Comparison of ENCODE assay signal across 1 cellular context in genomic region chr1:18955442-18956188, GRCh38.
TF ChIP-seq lines count a peak whose summit lies in the region.

No MANE protein-coding gene starts in this region.

TF ChIP-seq in HepG2, 621 proteins besides CTCF, POLR2A, EP300 and RAD21 (continued from another document and continues in another):
- TF ChIP-seq, protein P1, sequence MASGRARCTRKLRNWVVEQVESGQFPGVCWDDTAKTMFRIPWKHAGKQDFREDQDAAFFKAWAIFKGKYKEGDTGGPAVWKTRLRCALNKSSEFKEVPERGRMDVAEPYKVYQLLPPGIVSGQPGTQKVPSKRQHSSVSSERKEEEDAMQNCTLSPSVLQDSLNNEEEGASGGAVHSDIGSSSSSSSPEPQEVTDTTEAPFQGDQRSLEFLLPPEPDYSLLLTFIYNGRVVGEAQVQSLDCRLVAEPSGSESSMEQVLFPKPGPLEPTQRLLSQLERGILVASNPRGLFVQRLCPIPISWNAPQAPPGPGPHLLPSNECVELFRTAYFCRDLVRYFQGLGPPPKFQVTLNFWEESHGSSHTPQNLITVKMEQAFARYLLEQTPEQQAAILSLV (CRISPR knock-in tag; IDR thresholded peaks at IDR 0.05; ENCODE audit: borderline replicate concordance): no peak
- TF ChIP-seq ZNF264 (CRISPR knock-in tag; IDR thresholded peaks at IDR 0.05) (no peak), ZFY (CRISPR knock-in tag; IDR thresholded peaks at IDR 0.05) (peak; percentile 65), ZNF549 (CRISPR knock-in tag; IDR thresholded peaks at IDR 0.05) (no peak), ZNF546 (CRISPR knock-in tag; conservative IDR thresholded peaks at IDR 0.05) (no peak), ZNF136 (CRISPR knock-in tag; IDR thresholded peaks at IDR 0.05; ENCODE audit: low read depth) (no peak), SOX6 (IDR thresholded peaks at IDR 0.05) (no peak), SOX6 (CRISPR knock-in tag; IDR thresholded peaks at IDR 0.05) (no peak), BRCA1 (CRISPR knock-in tag; IDR thresholded peaks at IDR 0.05) (no peak), SP1 (IDR thresholded peaks at IDR 0.05) (no peak), SP1 (CRISPR knock-in tag; IDR thresholded peaks at IDR 0.05) (no peak), NFATC3 (CRISPR knock-in tag; IDR thresholded peaks at IDR 0.05) (no peak), ZNF350 (CRISPR knock-in tag; IDR thresholded peaks at IDR 0.05; ENCODE audit: borderline replicate concordance, low read depth) (no peak), CBX1 (IDR thresholded peaks at IDR 0.05; ENCODE audit: low read depth) (no peak), RBM22 (optimal IDR thresholded peaks at IDR 0.05; ENCODE audit: low read length) (no peak), POGK (CRISPR knock-in tag; conservative IDR thresholded peaks at IDR 0.05) (0 out of 2 replicates have a peak, but pooled peaks have one; percentile 10), SP140L (CRISPR knock-in tag; IDR thresholded peaks at IDR 0.05; ENCODE audit: borderline replicate concordance) (no peak), NFIC (IDR thresholded peaks at IDR 0.05; ENCODE audit: low read length) (no peak), MTA1 (CRISPR knock-in tag; IDR thresholded peaks at IDR 0.05; ENCODE audit: borderline replicate concordance) (peak; percentile 72; the same call in 1 of the 2 replicates), CENPBD1 (CRISPR knock-in tag; IDR thresholded peaks at IDR 0.05; ENCODE audit: borderline replicate concordance, low read depth) (no peak), ZNF503 (CRISPR knock-in tag; IDR thresholded peaks at IDR 0.05) (no peak), ZNF224 (CRISPR knock-in tag; IDR thresholded peaks at IDR 0.05) (no peak), THAP11 (CRISPR knock-in tag; IDR thresholded peaks at IDR 0.05) (0 out of 2 replicates have a peak, but pooled peaks have one; percentile 35), GTF3A (CRISPR knock-in tag; conservative IDR thresholded peaks at IDR 0.05) (no peak), CREBL2 (CRISPR knock-in tag; IDR thresholded peaks at IDR 0.05; ENCODE audit: borderline replicate concordance) (no peak), ZNF180 (CRISPR knock-in tag; IDR thresholded peaks at IDR 0.05; ENCODE audit: borderline replicate concordance, low read depth) (no peak), CSRNP1 (CRISPR knock-in tag; IDR thresholded peaks at IDR 0.05) (peak; percentile 70), ZNF558 (CRISPR knock-in tag; IDR thresholded peaks at IDR 0.05; ENCODE audit: borderline replicate concordance) (0 out of 2 replicates have a peak, but pooled peaks have one; percentile 27), ZSCAN9 (CRISPR knock-in tag; IDR thresholded peaks at IDR 0.05; ENCODE audit: borderline replicate concordance) (no peak), ZBTB46 (CRISPR knock-in tag; IDR thresholded peaks at IDR 0.05; ENCODE audit: borderline replicate concordance) (no peak), ELF4 (CRISPR knock-in tag; IDR thresholded peaks at IDR 0.05; ENCODE audit: borderline replicate concordance) (no peak)
- TF ChIP-seq, protein P2, sequence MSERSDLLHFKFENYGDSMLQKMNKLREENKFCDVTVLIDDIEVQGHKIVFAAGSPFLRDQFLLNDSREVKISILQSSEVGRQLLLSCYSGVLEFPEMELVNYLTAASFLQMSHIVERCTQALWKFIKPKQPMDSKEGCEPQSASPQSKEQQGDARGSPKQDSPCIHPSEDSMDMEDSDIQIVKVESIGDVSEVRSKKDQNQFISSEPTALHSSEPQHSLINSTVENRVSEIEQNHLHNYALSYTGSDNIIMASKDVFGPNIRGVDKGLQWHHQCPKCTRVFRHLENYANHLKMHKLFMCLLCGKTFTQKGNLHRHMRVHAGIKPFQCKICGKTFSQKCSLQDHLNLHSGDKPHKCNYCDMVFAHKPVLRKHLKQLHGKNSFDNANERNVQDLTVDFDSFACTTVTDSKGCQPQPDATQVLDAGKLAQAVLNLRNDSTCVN (CRISPR knock-in tag; IDR thresholded peaks at IDR 0.05; ENCODE audit: borderline replicate concordance): no peak
- TF ChIP-seq, protein P3, sequence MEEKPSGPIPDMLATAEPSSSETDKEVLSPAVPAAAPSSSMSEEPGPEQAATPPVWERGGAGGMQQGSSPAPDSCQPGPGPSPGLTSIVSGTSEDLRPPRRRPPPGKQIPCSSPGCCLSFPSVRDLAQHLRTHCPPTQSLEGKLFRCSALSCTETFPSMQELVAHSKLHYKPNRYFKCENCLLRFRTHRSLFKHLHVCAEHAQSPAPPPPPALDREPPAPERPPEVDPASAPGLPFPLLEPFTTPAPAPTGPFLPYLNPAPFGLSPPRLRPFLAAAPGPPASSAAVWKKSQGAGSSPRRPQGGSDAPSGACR (CRISPR knock-in tag; IDR thresholded peaks at IDR 0.05): no peak
- TF ChIP-seq, protein P4, sequence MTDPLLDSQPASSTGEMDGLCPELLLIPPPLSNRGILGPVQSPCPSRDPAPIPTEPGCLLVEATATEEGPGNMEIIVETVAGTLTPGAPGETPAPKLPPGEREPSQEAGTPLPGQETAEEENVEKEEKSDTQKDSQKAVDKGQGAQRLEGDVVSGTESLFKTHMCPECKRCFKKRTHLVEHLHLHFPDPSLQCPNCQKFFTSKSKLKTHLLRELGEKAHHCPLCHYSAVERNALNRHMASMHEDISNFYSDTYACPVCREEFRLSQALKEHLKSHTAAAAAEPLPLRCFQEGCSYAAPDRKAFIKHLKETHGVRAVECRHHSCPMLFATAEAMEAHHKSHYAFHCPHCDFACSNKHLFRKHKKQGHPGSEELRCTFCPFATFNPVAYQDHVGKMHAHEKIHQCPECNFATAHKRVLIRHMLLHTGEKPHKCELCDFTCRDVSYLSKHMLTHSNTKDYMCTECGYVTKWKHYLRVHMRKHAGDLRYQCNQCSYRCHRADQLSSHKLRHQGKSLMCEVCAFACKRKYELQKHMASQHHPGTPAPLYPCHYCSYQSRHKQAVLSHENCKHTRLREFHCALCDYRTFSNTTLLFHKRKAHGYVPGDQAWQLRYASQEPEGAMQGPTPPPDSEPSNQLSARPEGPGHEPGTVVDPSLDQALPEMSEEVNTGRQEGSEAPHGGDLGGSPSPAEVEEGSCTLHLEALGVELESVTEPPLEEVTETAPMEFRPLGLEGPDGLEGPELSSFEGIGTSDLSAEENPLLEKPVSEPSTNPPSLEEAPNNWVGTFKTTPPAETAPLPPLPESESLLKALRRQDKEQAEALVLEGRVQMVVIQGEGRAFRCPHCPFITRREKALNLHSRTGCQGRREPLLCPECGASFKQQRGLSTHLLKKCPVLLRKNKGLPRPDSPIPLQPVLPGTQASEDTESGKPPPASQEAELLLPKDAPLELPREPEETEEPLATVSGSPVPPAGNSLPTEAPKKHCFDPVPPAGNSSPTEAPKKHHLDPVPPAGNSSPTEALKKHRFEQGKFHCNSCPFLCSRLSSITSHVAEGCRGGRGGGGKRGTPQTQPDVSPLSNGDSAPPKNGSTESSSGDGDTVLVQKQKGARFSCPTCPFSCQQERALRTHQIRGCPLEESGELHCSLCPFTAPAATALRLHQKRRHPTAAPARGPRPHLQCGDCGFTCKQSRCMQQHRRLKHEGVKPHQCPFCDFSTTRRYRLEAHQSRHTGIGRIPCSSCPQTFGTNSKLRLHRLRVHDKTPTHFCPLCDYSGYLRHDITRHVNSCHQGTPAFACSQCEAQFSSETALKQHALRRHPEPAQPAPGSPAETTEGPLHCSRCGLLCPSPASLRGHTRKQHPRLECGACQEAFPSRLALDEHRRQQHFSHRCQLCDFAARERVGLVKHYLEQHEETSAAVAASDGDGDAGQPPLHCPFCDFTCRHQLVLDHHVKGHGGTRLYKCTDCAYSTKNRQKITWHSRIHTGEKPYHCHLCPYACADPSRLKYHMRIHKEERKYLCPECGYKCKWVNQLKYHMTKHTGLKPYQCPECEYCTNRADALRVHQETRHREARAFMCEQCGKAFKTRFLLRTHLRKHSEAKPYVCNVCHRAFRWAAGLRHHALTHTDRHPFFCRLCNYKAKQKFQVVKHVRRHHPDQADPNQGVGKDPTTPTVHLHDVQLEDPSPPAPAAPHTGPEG (CRISPR knock-in tag; IDR thresholded peaks at IDR 0.05): no peak
- TF ChIP-seq, protein P5, sequence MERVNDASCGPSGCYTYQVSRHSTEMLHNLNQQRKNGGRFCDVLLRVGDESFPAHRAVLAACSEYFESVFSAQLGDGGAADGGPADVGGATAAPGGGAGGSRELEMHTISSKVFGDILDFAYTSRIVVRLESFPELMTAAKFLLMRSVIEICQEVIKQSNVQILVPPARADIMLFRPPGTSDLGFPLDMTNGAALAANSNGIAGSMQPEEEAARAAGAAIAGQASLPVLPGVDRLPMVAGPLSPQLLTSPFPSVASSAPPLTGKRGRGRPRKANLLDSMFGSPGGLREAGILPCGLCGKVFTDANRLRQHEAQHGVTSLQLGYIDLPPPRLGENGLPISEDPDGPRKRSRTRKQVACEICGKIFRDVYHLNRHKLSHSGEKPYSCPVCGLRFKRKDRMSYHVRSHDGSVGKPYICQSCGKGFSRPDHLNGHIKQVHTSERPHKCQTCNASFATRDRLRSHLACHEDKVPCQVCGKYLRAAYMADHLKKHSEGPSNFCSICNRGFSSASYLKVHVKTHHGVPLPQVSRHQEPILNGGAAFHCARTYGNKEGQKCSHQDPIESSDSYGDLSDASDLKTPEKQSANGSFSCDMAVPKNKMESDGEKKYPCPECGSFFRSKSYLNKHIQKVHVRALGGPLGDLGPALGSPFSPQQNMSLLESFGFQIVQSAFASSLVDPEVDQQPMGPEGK (CRISPR knock-in tag; IDR thresholded peaks at IDR 0.05): peak; percentile 79
- TF ChIP-seq, protein P6, sequence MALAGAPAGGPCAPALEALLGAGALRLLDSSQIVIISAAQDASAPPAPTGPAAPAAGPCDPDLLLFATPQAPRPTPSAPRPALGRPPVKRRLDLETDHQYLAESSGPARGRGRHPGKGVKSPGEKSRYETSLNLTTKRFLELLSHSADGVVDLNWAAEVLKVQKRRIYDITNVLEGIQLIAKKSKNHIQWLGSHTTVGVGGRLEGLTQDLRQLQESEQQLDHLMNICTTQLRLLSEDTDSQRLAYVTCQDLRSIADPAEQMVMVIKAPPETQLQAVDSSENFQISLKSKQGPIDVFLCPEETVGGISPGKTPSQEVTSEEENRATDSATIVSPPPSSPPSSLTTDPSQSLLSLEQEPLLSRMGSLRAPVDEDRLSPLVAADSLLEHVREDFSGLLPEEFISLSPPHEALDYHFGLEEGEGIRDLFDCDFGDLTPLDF (CRISPR knock-in tag; IDR thresholded peaks at IDR 0.05): no peak
- TF ChIP-seq, protein P7, sequence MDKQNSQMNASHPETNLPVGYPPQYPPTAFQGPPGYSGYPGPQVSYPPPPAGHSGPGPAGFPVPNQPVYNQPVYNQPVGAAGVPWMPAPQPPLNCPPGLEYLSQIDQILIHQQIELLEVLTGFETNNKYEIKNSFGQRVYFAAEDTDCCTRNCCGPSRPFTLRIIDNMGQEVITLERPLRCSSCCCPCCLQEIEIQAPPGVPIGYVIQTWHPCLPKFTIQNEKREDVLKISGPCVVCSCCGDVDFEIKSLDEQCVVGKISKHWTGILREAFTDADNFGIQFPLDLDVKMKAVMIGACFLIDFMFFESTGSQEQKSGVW (CRISPR knock-in tag; IDR thresholded peaks at IDR 0.05; ENCODE audit: borderline replicate concordance): no peak
